ENCODE assay signal across 20 cellular contexts in the genomic region with DNA sequence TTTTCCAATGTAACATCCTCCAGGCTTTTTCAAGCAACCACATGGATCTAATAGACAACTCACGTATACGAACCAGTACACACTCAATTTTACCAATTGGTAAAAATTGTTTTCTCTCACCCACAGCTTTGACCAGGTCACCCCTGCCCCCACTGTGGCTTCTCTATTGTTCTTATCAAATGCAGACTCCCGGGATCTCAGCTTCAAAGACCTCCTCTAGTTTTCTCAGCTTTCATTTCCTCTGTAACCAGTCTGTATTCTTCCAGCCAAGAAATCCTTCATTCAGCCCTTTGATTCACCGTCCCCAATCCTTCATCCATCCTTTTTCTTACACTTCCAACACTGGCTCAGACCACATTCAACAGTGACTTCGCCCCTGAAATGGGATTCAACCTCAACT.
DNase-seq lines count a peak whose midpoint lies in the region; ATAC-seq and TF ChIP-seq lines count a peak whose summit lies in the region.
"Had no signal": no experiment of that assay in that cellular context is flagged by ENCODE, and none has a peak within 500 bp of the region (broad histone marks: within the 10 kb centered on the region; RNA-seq: fewer than 3 reads in every experiment).

No MANE protein-coding gene starts in this region.

- DNase-seq in NCI-H146 (lab: John Stamatoyannopoulos, UW) (peak; percentile 5), NCI-H146 treated with DMSO at 0.1 percent for 48 hours (lab: John Stamatoyannopoulos, UW; ENCODE audit: unreplicated experiment) (no peak), WTC11 (ENCODE audit: low spot score) (no peak), iPS-NIHi11 (ENCODE audit: low spot score) (peak; percentile 55), NCI-H524 (lab: John Stamatoyannopoulos, UW) (no peak), RWPE1 (ENCODE audit: low spot score) (no peak)
- DNase-seq in stimulated activated CD4-positive, alpha-beta T cell treated with anti-CD3 and anti-CD28 coated beads, Interleukin-4, amount 100 ng/mL, for 4 hours = no peak
- DNase-seq: AML-193, DMS 273 treated with DMSO at 0.1 percent for 48 hours, DND-41, NCI-H1105, NCI-H187, NCI-H2107, NCI-H510A treated with DMSO at 0.1 percent for 48 hours, NCI-H82, SJCRH30 had no signal

- H3K4me3 Mint-ChIP-seq in WTC11 = peak overlapping the region; percentile 15

- H3K9me3 Mint-ChIP-seq in WTC11 = no peaks in the 10 kb centered on the region

- no peak overlapping the region for H3K27ac Mint-ChIP-seq in WTC11

- POLR2A ChIA-PET in WTC11 (lab: Charles Lee) (no interaction called here), RWPE1 (lab: Yijun Ruan, JAX; ENCODE audit: low non-redundant PET) (no interaction called here)

- no peak overlapping the region for H3K27ac ChIP-seq in RWPE1
- H3K27ac ChIP-seq: 22Rv1, C4-2B, SJCRH30 had no signal

- H3K27me3 Mint-ChIP-seq in WTC11 (ENCODE audit: low read depth) = peaks cover 2% of the 10 kb centered on the region; the same call in 1 of the 2 replicates

- ATAC-seq in WTC11 = peak; percentile 78
- ATAC-seq in GM19395 (IDR thresholded peaks at IDR 0.05; ENCODE audit: unreplicated experiment) = no peak
- ATAC-seq: HCT116 had no signal

- no peak for TF ChIP-seq CTCF in WTC11 (IDR thresholded peaks at IDR 0.05)
- no peak for TF ChIP-seq CTCF in RWPE1 (conservative IDR thresholded peaks at IDR 0.05; ENCODE audit: low read depth)

- H3K36me3 Mint-ChIP-seq in WTC11 = no peaks in the 10 kb centered on the region

- peaks cover 28% of the 10 kb centered on the region for H3K4me1 Mint-ChIP-seq in WTC11

- CTCF ChIA-PET in WTC11 (lab: Charles Lee) = interaction anchor here (1.2 to 2.9 kb wide), 2 partner anchors 12 to 120 kb away, joined by 3 to 14 read pairs; no protein-coding TSS in a partner anchor
- CTCF ChIA-PET in RWPE1 (lab: Yijun Ruan, JAX) = no interaction called here

TF ChIP-seq in WTC11, 78 proteins besides CTCF, POLR2A, EP300 and RAD21:
- TF ChIP-seq ZNF425 (CRISPR knock-in tag; conservative IDR thresholded peaks at IDR 0.05) (no peak), ERG (CRISPR knock-in tag; IDR thresholded peaks at IDR 0.05) (no peak), SMAD3 (CRISPR knock-in tag; IDR thresholded peaks at IDR 0.05; ENCODE audit: borderline replicate concordance) (no peak), NR1H2 (CRISPR knock-in tag; IDR thresholded peaks at IDR 0.05) (no peak), ZNF232 (CRISPR knock-in tag; IDR thresholded peaks at IDR 0.05) (no peak), RORB (CRISPR knock-in tag; IDR thresholded peaks at IDR 0.05) (no peak), NFATC4 (CRISPR knock-in tag; IDR thresholded peaks at IDR 0.05) (no peak), TEAD1 (CRISPR knock-in tag; IDR thresholded peaks at IDR 0.05) (no peak), ETV6 (CRISPR knock-in tag; IDR thresholded peaks at IDR 0.05) (no peak), GTF2I (CRISPR knock-in tag; conservative IDR thresholded peaks at IDR 0.05) (no peak), EMX1 (CRISPR knock-in tag; IDR thresholded peaks at IDR 0.05) (no peak), HMGA2 (CRISPR knock-in tag; IDR thresholded peaks at IDR 0.05) (no peak), NR3C1 (CRISPR knock-in tag; conservative IDR thresholded peaks at IDR 0.05; ENCODE audit: low read depth) (no peak)
- TF ChIP-seq, protein P1, sequence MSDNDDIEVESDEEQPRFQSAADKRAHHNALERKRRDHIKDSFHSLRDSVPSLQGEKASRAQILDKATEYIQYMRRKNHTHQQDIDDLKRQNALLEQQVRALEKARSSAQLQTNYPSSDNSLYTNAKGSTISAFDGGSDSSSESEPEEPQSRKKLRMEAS (CRISPR knock-in tag; IDR thresholded peaks at IDR 0.05) = no peak
- TF ChIP-seq, protein P2, sequence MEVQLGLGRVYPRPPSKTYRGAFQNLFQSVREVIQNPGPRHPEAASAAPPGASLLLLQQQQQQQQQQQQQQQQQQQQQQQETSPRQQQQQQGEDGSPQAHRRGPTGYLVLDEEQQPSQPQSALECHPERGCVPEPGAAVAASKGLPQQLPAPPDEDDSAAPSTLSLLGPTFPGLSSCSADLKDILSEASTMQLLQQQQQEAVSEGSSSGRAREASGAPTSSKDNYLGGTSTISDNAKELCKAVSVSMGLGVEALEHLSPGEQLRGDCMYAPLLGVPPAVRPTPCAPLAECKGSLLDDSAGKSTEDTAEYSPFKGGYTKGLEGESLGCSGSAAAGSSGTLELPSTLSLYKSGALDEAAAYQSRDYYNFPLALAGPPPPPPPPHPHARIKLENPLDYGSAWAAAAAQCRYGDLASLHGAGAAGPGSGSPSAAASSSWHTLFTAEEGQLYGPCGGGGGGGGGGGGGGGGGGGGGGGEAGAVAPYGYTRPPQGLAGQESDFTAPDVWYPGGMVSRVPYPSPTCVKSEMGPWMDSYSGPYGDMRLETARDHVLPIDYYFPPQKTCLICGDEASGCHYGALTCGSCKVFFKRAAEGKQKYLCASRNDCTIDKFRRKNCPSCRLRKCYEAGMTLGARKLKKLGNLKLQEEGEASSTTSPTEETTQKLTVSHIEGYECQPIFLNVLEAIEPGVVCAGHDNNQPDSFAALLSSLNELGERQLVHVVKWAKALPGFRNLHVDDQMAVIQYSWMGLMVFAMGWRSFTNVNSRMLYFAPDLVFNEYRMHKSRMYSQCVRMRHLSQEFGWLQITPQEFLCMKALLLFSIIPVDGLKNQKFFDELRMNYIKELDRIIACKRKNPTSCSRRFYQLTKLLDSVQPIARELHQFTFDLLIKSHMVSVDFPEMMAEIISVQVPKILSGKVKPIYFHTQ (CRISPR knock-in tag; IDR thresholded peaks at IDR 0.05) = no peak

Comparison
In these comparisons a context has a peak if more than half of its experiments do, and no peak if none do; other contexts are left out.
1. DNase-seq: peak in NCI-H146 (single experiment) and iPS-NIHi11 (single experiment); none in NCI-H146 treated with DMSO at 0.1 percent for 48 hours (single experiment), WTC11 (single experiment), NCI-H524 (0 of 2), stimulated activated CD4-positive, alpha-beta T cell treated with anti-CD3 and anti-CD28 coated beads, Interleukin-4, amount 100 ng/mL, for 4 hours (0 of 2) and RWPE1 (single experiment).